In genomic region chr4:71648923-71649322, GRCh38 we compare ENCODE assay signal across 1 cellular context.
TF ChIP-seq lines count a peak whose summit lies in the region.

No MANE protein-coding gene starts in this region.

TF ChIP-seq in GM23338, 12 proteins besides CTCF, POLR2A, EP300 and RAD21 (continued from another document):
- TF ChIP-seq REST (IDR thresholded peaks at IDR 0.05; ENCODE audit: unreplicated experiment) (no peak), NANOG (IDR thresholded peaks at IDR 0.05; ENCODE audit: borderline replicate concordance) (no peak)
